16 cellular contexts compared by ENCODE assay signal in the genomic region with DNA sequence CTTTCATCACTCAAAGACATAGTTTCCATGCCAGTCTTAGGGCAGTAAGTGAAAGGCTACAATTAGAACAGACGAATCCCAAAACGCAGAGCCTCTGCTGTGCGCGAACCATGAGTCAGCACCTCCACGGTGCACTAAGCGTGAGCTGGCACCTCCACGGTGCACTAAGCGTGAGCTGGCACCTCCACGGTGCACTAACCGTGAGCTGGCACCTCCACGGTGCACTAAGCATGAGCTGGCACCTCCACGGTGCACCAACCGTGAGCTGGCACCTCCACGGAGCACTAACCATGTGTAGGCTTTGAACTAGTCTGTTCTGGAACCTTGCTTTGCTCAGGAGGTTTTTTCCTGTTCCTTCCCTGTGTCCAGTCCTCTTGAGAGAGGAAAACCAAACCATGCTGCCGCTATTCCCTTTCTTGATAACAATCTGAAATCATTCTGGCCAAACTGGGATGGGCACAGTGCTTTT.
A peak's percentile ranks its signal among the peaks of the same experiment; 100 is the strongest.
DNase-seq lines count a peak whose midpoint lies in the region; ATAC-seq and TF ChIP-seq lines count a peak whose summit lies in the region.
"Had no signal": no experiment of that assay in that cellular context is flagged by ENCODE, and none has a peak within 500 bp of the region (broad histone marks: within the 10 kb centered on the region; RNA-seq: fewer than 3 reads in every experiment).

No MANE protein-coding gene starts in this region.

- intact Hi-C loops in Panc1 (cut with micrococcal nuclease; ENCODE audit: unreplicated experiment) (no loop called here), transverse colon (cut with DNase I; ENCODE audit: low total_unique reads) (no loop called here)

- POLR2A ChIA-PET in Panc1 (lab: Charles Lee) = no interaction called here

- no peaks in the 10 kb centered on the region for H3K4me1 ChIP-seq in Panc1 (ENCODE audit: control insufficient read depth, insufficient read depth, low read length)
- no peaks in the 10 kb centered on the region for H3K4me1 ChIP-seq in transverse colon

- BruUV-seq in Panc1 (replicated peaks; lab: Mats Ljungman, UMichigan) = no TSS peak

- H3K9me3 Mint-ChIP-seq in activated naive CD4-positive, alpha-beta T cell treated with anti-CD3 and anti-CD28 coated beads, Interleukin-2, amount 50 U/mL, for 72 hours = no peaks in the 10 kb centered on the region
- H3K9me3 Mint-ChIP-seq: HFFc6 had no signal

- ATAC-seq in Panc1 (peak; percentile 71), HG03442 (IDR thresholded peaks at IDR 0.05; ENCODE audit: unreplicated experiment) (no peak)
- no peak for ATAC-seq in activated naive CD4-positive, alpha-beta T cell treated with anti-CD3 and anti-CD28 coated beads, Interleukin-2, amount 50 U/mL, for 72 hours
- ATAC-seq: Right ventricle myocardium inferior had no signal

- H3K9me3 ChIP-seq in Panc1 (ENCODE audit: control insufficient read depth, insufficient read depth, low read depth, low read length) = no peaks in the 10 kb centered on the region
- H3K9me3 ChIP-seq in transverse colon = no peaks in the 10 kb centered on the region

- TF ChIP-seq EP300 in transverse colon (IDR thresholded peaks at IDR 0.05; ENCODE audit: low read depth) = no peak

- WGBS in transverse colon (ENCODE audit: low coverage in 1 of 2), 2 donors = 83 to 88% methylated on average over 1 to 15 of the region's 15 CpGs

- no peaks in the 10 kb centered on the region for H3K36me3 ChIP-seq in Panc1 (ENCODE audit: control insufficient read depth, insufficient read depth, low read length)
- no peaks in the 10 kb centered on the region for H3K36me3 ChIP-seq in transverse colon

- TF ChIP-seq CTCF in Panc1 (IDR thresholded peaks at IDR 0.05) = no peak
- no peak for TF ChIP-seq CTCF in transverse colon (IDR thresholded peaks at IDR 0.05)

- no peaks in the 10 kb centered on the region for H3K27me3 ChIP-seq in Panc1 (ENCODE audit: control insufficient read depth, insufficient read depth, low read length)
- no peaks in the 10 kb centered on the region for H3K27me3 ChIP-seq in transverse colon

- CTCF ChIA-PET in Panc1 (lab: Charles Lee) = no interaction called here

- H3K27ac ChIP-seq in Panc1 (ENCODE audit: low read length) (no peak overlapping the region), transverse colon (no peak overlapping the region)

- peak; percentile 39 for DNase-seq in Caki2 (ENCODE audit: low read depth)
- DNase-seq in Panc1 (ENCODE audit: low read depth, low spot score) = no peak
- DNase-seq in cerebellar cortex (ENCODE audit: low spot score) = peak; percentile 46
- peak; percentile 20 for DNase-seq in glomerular visceral epithelial cell (ENCODE audit: extremely low spot score)
- no peak for DNase-seq in NCI-H1417 treated with DMSO at 0.1 percent for 48 hours (lab: John Stamatoyannopoulos, UW)
- no peak for DNase-seq in transverse colon
- no peak for DNase-seq in activated naive CD4-positive, alpha-beta T cell treated with anti-CD3 and anti-CD28 coated beads, Interleukin-2, amount 50 U/mL, for 72 hours (ENCODE audit: low spot score in 2 of 2)
- DNase-seq: CD4-positive, CD25-positive, alpha-beta regulatory T cell; HFFc6; Karpas-422; NCI-H187 treated with DMSO at 0.1 percent for 48 hours; NCI-H446 treated with DMSO at 0.1 percent for 48 hours; OCI-M1 had no signal

- no peak for TF ChIP-seq POLR2A in transverse colon (IDR thresholded peaks at IDR 0.05)

- H3K4me3 ChIP-seq in Panc1 (ENCODE audit: low read depth in 2 of 2, low read length in 2 of 2) = no peak overlapping the region
- H3K4me3 ChIP-seq in transverse colon = no peak overlapping the region

- no peak overlapping the region for H3K27ac Mint-ChIP-seq in activated naive CD4-positive, alpha-beta T cell treated with anti-CD3 and anti-CD28 coated beads, Interleukin-2, amount 50 U/mL, for 72 hours
- H3K27ac Mint-ChIP-seq: B cell; CD4-positive, CD25-positive, alpha-beta regulatory T cell; HFFc6 had no signal

- in situ Hi-C loops in Caki2 (cut with HindIII; ENCODE audit: low pct_unique_long_range_greater_than_20kb, low sequenced_read_pairs) (no loop called here), Panc1 (cut with HindIII; ENCODE audit: low pct_unique_long_range_greater_than_20kb, low sequenced_read_pairs) (no loop called here), transverse colon (cut with MboI; ENCODE audit: low pct_ligation_motif_present in 1 of 4, low pct_unique_long_range_greater_than_20kb in 1 of 4, low sequenced_read_pairs in 3 of 4) (no loop called here)

- no peaks in the 10 kb centered on the region for H3K36me3 Mint-ChIP-seq in activated naive CD4-positive, alpha-beta T cell treated with anti-CD3 and anti-CD28 coated beads, Interleukin-2, amount 50 U/mL, for 72 hours
- H3K36me3 Mint-ChIP-seq: CD4-positive, CD25-positive, alpha-beta regulatory T cell had no signal

Comparison
In these comparisons a context has a peak if more than half of its experiments do, and no peak if none do; other contexts are left out.
1. DNase-seq: peak in Caki2 (single experiment), cerebellar cortex (single experiment) and glomerular visceral epithelial cell (single experiment); none in Panc1 (single experiment), NCI-H1417 treated with DMSO at 0.1 percent for 48 hours (single experiment), transverse colon (single experiment) and activated naive CD4-positive, alpha-beta T cell treated with anti-CD3 and anti-CD28 coated beads, Interleukin-2, amount 50 U/mL, for 72 hours (0 of 2).